In genomic region chr17:73232587-73233373, GRCh38 we compare ENCODE assay signal across 8 cellular contexts. TPM values are rescaled to one million over a fixed set of nuclear protein-coding genes. Genes with fewer than 3 reads are reported as not detected.
DNase-seq lines count a peak whose midpoint lies in the region; ATAC-seq and TF ChIP-seq lines count a peak whose summit lies in the region.

No MANE protein-coding gene starts in this region.

- no peak for TF ChIP-seq CTCF in AG04450 (IDR thresholded peaks at IDR 0.05; ENCODE audit: low read depth, low read length)
- no peak for TF ChIP-seq CTCF in OCI-LY3 (IDR thresholded peaks at IDR 0.05; ENCODE audit: low read depth, low read length)

- H3K4me2 ChIP-seq in OCI-LY3 (ENCODE audit: low read length) = peak overlapping the region; percentile 100
- peak overlapping the region; percentile 88 for H3K4me2 ChIP-seq in skeletal muscle satellite cell (ENCODE audit: low read length)

- H3K9me3 ChIP-seq in AG04450 (ENCODE audit: control insufficient read depth, insufficient read depth, low read length) (no peaks in the 10 kb centered on the region; the same call in 1 of the 2 replicates), OCI-LY3 (ENCODE audit: insufficient read depth, low read length) (no peaks in the 10 kb centered on the region), skeletal muscle satellite cell (replicated peaks; ENCODE audit: low read length) (no peaks in the 10 kb centered on the region)

- CTCF ChIA-PET in AG04450 (lab: Charles Lee) = interaction anchor here (0.6 to 2.8 kb wide), 12 partner anchors 10 to 974 kb away, joined by 3 to 27 read pairs (median 3); partner anchors contain the start of gene COG1

- H3K27me3 ChIP-seq in AG04450 (ENCODE audit: control insufficient read depth, insufficient read depth, low read length) = no peaks in the 10 kb centered on the region
- no peaks in the 10 kb centered on the region for H3K27me3 ChIP-seq in OCI-LY3 (ENCODE audit: low read depth, low read length)
- no peaks in the 10 kb centered on the region for H3K27me3 ChIP-seq in skeletal muscle satellite cell (ENCODE audit: control insufficient read depth, insufficient read depth, low read length)

- ATAC-seq in GM18498 (IDR thresholded peaks at IDR 0.05; ENCODE audit: unreplicated experiment) (peak; percentile 25), HG02943 (IDR thresholded peaks at IDR 0.05; ENCODE audit: low read depth, unreplicated experiment) (peak; percentile 28)

- peaks cover 22% of the 10 kb centered on the region for H3K36me3 ChIP-seq in OCI-LY3 (replicated peaks; ENCODE audit: low read depth, low read length)
- peaks cover 20% of the 10 kb centered on the region for H3K36me3 ChIP-seq in skeletal muscle satellite cell (ENCODE audit: insufficient read depth, low read length)

- H3K9ac ChIP-seq in OCI-LY3 (ENCODE audit: low read length) (peak overlapping the region; percentile 87), skeletal muscle satellite cell (ENCODE audit: low read depth, low read length) (peak overlapping the region; percentile 93)

- H3K27ac ChIP-seq in AG04450 (ENCODE audit: low read depth, low read length) (peak overlapping the region; percentile 47), OCI-LY3 (ENCODE audit: low read length) (peak overlapping the region; percentile 52)

- H3K4me1 ChIP-seq in OCI-LY3 (ENCODE audit: low read length) = peaks cover 23% of the 10 kb centered on the region
- H3K4me1 ChIP-seq in skeletal muscle satellite cell (ENCODE audit: control insufficient read depth, insufficient read depth, low read length) = peaks cover 19% of the 10 kb centered on the region

- peaks cover 32% of the 10 kb centered on the region for H4K20me1 ChIP-seq in OCI-LY3 (ENCODE audit: insufficient read depth, low read length)

- peaks cover 58% of the 10 kb centered on the region for H3K79me2 ChIP-seq in OCI-LY3 (ENCODE audit: low read length)

- H3K4me3 ChIP-seq in AG04450 (ENCODE audit: low read depth, low read length) (peak overlapping the region; percentile 90), OCI-LY3 (ENCODE audit: low read length) (peak overlapping the region; percentile 98), iPS-11a (ENCODE audit: low read depth, low read length) (peak overlapping the region; percentile 87), skeletal muscle satellite cell (ENCODE audit: low read length) (peak overlapping the region; percentile 99)

- H2AFZ ChIP-seq in OCI-LY3 (ENCODE audit: low read depth, low read length) = peak overlapping the region; percentile 47; the same call in 1 of the 2 replicates

- POLR2A ChIA-PET in AG04450 (lab: Yijun Ruan, JAX) = interaction anchor here (0.5 to 2.0 kb wide), 9 partner anchors 11 to 640 kb away, joined by 3 to 9 read pairs (median 4); partner anchors contain the start of gene COG1

- DNase-seq in AG04450 (ENCODE audit: low read depth, low spot score) (no peak), astrocyte of the hippocampus (ENCODE audit: low read depth, low spot score) (peak; percentile 68), NCI-H1436 (lab: John Stamatoyannopoulos, UW) (no peak)

RNA-seq across cellular contexts. Expression of gene CPSF4L, which starts 28.9 kb away (rescaled TPM):
- not detected in 2 replicates for polyA plus RNA-seq in AG04450 (2011; rRNA removed)
- not detected in 2 replicates for polyA minus RNA-seq in AG04450 (2011; rRNA and poly(A)+ RNA removed)
- total RNA-seq in skeletal muscle satellite cell (2012; rRNA removed) = 0.25 TPM in 1 of 2 replicates, not detected in the other

RNA-seq across cellular contexts. Expression of gene COG1, which starts 39.9 kb away (rescaled TPM):
- polyA plus RNA-seq in AG04450 (2011; rRNA removed) = 30.2 and 36.9 TPM in 2 replicates
- polyA minus RNA-seq in AG04450 (2011; rRNA and poly(A)+ RNA removed) = 42.8 and 59.6 TPM in 2 replicates
- 11.7 and 20.5 TPM in 2 replicates for total RNA-seq in skeletal muscle satellite cell (2012; rRNA removed)
